8 cellular contexts compared by ENCODE assay signal in the genomic region with DNA sequence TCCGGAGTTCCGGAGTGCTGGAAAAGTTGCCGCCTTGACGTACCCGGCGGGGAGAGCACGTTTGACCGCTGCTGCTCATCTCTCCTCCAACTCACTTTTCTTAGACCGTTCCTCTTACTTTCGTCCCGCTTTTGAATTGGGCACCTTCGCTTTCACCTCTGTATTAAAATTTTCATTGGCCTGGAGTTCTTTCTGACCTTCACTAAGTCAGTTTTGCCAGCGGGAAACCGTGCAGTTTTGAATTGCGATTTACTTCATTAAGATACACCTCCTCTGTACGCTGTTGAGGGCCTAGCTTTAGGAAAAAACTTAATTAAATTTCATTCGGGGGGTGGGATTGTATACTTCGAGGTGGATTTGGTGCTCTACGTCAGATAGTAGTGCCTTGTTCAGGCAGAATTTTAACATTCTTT. TPM values are rescaled to one million over a fixed set of nuclear protein-coding genes. Genes with fewer than 3 reads are reported as not detected.
A peak's percentile ranks its signal among the peaks of the same experiment; 100 is the strongest.
DNase-seq lines count a peak whose midpoint lies in the region; ATAC-seq, FAIRE-seq and TF ChIP-seq lines count a peak whose summit lies in the region.

No MANE protein-coding gene starts in this region.

- in situ Hi-C loops in G401 (cut with HindIII; ENCODE audit: low sequenced_read_pairs): no loop called here

- H3K27me3 ChIP-seq in OCI-LY3 (ENCODE audit: low read depth, low read length) (no peaks in the 10 kb centered on the region), pancreas (no peaks in the 10 kb centered on the region)

- H2AFZ ChIP-seq in OCI-LY3 (ENCODE audit: low read depth, low read length): no peak overlapping the region

- no peak for FAIRE-seq in pancreas (lab: Jason Lieb, UNC)

- peak overlapping the region; percentile 99 for H3K4me3 ChIP-seq in OCI-LY3 (ENCODE audit: low read length)
- H3K4me3 ChIP-seq in epithelial cell of proximal tubule (ENCODE audit: low read depth, low read length): peak overlapping the region; percentile 94
- H3K4me3 ChIP-seq in pancreas: peak overlapping the region; percentile 87 to 100 (median 92)

- peaks cover 63% of the 10 kb centered on the region for H3K79me2 ChIP-seq in OCI-LY3 (ENCODE audit: low read length)

- H3K4me1 ChIP-seq in OCI-LY3 (ENCODE audit: low read length) (peaks cover 18% of the 10 kb centered on the region), pancreas (peaks cover 8 to 28% (median 12%) of the 10 kb centered on the region in 3 donors)

- H3K36me3 ChIP-seq in OCI-LY3 (replicated peaks; ENCODE audit: low read depth, low read length): peaks cover under 1% of the 10 kb centered on the region
- H3K36me3 ChIP-seq in pancreas: no peaks in the 10 kb centered on the region

- peaks cover 50% of the 10 kb centered on the region for H4K20me1 ChIP-seq in OCI-LY3 (ENCODE audit: insufficient read depth, low read length)

- H3K9ac ChIP-seq in OCI-LY3 (ENCODE audit: low read length): peak overlapping the region; percentile 96

- intact Hi-C loops in pancreas (cut with DNase I): no loop called here

- ATAC-seq in GM21529 (IDR thresholded peaks at IDR 0.05; ENCODE audit: unreplicated experiment) (peak; percentile 6), pancreas (no peak), left lobe of liver (no peak)

- TF ChIP-seq CTCF in OCI-LY3 (IDR thresholded peaks at IDR 0.05; ENCODE audit: low read depth, low read length) (no peak), epithelial cell of proximal tubule (conservative IDR thresholded peaks at IDR 0.05; ENCODE audit: low read depth, low read length) (no peak), pancreas (IDR thresholded peaks at IDR 0.05) (no peak)

- peak overlapping the region; percentile 95 for H3K4me2 ChIP-seq in OCI-LY3 (ENCODE audit: low read length)

- DNase-seq in G401 (ENCODE audit: low spot score) (peak; percentile 26), epithelial cell of proximal tubule (ENCODE audit: low read depth) (no peak), pancreas (no peak), left lobe of liver (ENCODE audit: low spot score) (no peak), NCI-H1694 treated with DMSO at 0.1 percent for 48 hours (lab: John Stamatoyannopoulos, UW) (no peak), germinal center (ENCODE audit: low spot score) (no peak)

- WGBS in pancreas, 2 donors: 0% methylated on average over 19 of the region's 19 CpGs

- H3K9me3 ChIP-seq in OCI-LY3 (ENCODE audit: insufficient read depth, low read length) (no peaks in the 10 kb centered on the region), pancreas (no peaks in the 10 kb centered on the region)

- H3K27ac ChIP-seq in OCI-LY3 (ENCODE audit: low read length): peak overlapping the region; percentile 76
- H3K27ac ChIP-seq in pancreas: peak overlapping the region; percentile 88 to 96 (median 96)

RNA-seq across cellular contexts. Expression of gene GMPS, which starts 1.3 kb away (rescaled TPM):
- total RNA-seq in G401 (2014; rRNA removed; shearing (Covaris generic)): 23.4 and 35.9 TPM in 2 replicates
- total RNA-seq in epithelial cell of proximal tubule (59.0 and 81.5 TPM in 2 replicates), pancreas (10 to 100 TPM; 29.3 to 38.7 (median 31.0) TPM), left lobe of liver (14.6 TPM)
- 10 to 100 TPM in 1 of 2 donors, 1 to 10 TPM in 1; 8.0 to 12.6 TPM for polyA plus RNA-seq in pancreas

RNA-seq across cellular contexts. Expression of gene SLC33A1, which starts 17.5 kb away (rescaled TPM):
- total RNA-seq in G401 (2014; rRNA removed; shearing (Covaris generic)): 19.7 TPM in 2 replicates
- total RNA-seq in epithelial cell of proximal tubule: 22.3 and 24.0 TPM in 2 replicates
- total RNA-seq in pancreas: 10 to 100 TPM; 30.2 to 39.1 (median 35.6) TPM
- 10 to 100 TPM; 10.1 to 22.2 TPM for polyA plus RNA-seq in pancreas
- total RNA-seq in left lobe of liver: 39.7 TPM
